Comparison of ENCODE assay signal across 23 cellular contexts in genomic region chr5:113223315-113223714, GRCh38.
DNase-seq lines count a peak whose midpoint lies in the region; ATAC-seq, FAIRE-seq and TF ChIP-seq lines count a peak whose summit lies in the region.
"Had no signal": no experiment of that assay in that cellular context is flagged by ENCODE, and none has a peak within 500 bp of the region (broad histone marks: within the 10 kb centered on the region; RNA-seq: fewer than 3 reads in every experiment).

No MANE protein-coding gene starts in this region.

- no peak for TF ChIP-seq EP300 in H1 (IDR thresholded peaks at IDR 0.05; ENCODE audit: borderline replicate concordance in 1 of 2, low read depth in 2 of 2, low read length in 2 of 2)

- H3K36me3 ChIP-seq in IMR-90 (ENCODE audit: control insufficient read depth, insufficient read depth, low read length) (peaks cover 2% of the 10 kb centered on the region; the same call in 1 of the 2 replicates), H1 (ENCODE audit: control insufficient read depth in 2 of 4, insufficient read depth in 4 of 4, low read length in 3 of 4) (no peaks in the 10 kb centered on the region), psoas muscle (ENCODE audit: insufficient read depth in 1 of 2, low read depth in 1 of 2) (no peaks in the 10 kb centered on the region)
- H3K36me3 ChIP-seq: BE2C had no signal

- BruUV-seq in IMR-90 (replicated peaks; lab: Mats Ljungman, UMichigan): no TSS peak

- H3K56ac ChIP-seq in H9 (ENCODE audit: insufficient read length, low read depth, low read length): no peak overlapping the region
- H3K56ac ChIP-seq in IMR-90 (ENCODE audit: extremely low read depth, insufficient read depth, low read length): no peak overlapping the region
- H3K56ac ChIP-seq in H1 (replicated peaks; ENCODE audit: insufficient read length, low read depth, low read length): no peak overlapping the region

- H3K23ac ChIP-seq in H9 (ENCODE audit: insufficient read length, low read depth, low read length): no peak overlapping the region
- H3K23ac ChIP-seq in IMR-90 (ENCODE audit: low read depth, low read length): 0 out of 2 replicates have a peak overlapping the region, but pooled peaks have one; percentile 59
- no peak overlapping the region for H3K23ac ChIP-seq in H1 (ENCODE audit: insufficient read length)

- peaks cover 12% of the 10 kb centered on the region; the same call in 1 of the 2 replicates for H3K9me1 ChIP-seq in IMR-90 (ENCODE audit: insufficient read depth, low read length)

- H3K79me1 ChIP-seq in H9 (ENCODE audit: insufficient read depth, low read depth, low read length, poor library complexity, severe bottlenecking) (no peaks in the 10 kb centered on the region), IMR-90 (ENCODE audit: low read depth in 1 of 2, low read length in 2 of 2) (peaks cover 20 to 41% of the 10 kb centered on the region in 2 experiments), H1 (ENCODE audit: low read depth, low read length) (no peaks in the 10 kb centered on the region)

- TF ChIP-seq CTCF in H9 (conservative IDR thresholded peaks at IDR 0.05) (no peak), IMR-90 (conservative IDR thresholded peaks at IDR 0.05; ENCODE audit: low read depth, low read length) (no peak), H1 (IDR thresholded peaks at IDR 0.05; ENCODE audit: control extremely low read depth in 1 of 3, insufficient read depth in 1 of 3, low read depth in 1 of 3, low read length in 3 of 3) (no peak), psoas muscle (IDR thresholded peaks at IDR 0.05) (no peak), endothelial cell (IDR thresholded peaks at IDR 0.05; ENCODE audit: unreplicated experiment) (no peak)

- no peak overlapping the region for H3T11ph ChIP-seq in H9 (ENCODE audit: low read length)

- no peak overlapping the region for H4K91ac ChIP-seq in H9 (ENCODE audit: insufficient read length, low read depth, low read length)
- peak overlapping the region; percentile 46; the same call in 1 of the 2 replicates for H4K91ac ChIP-seq in IMR-90 (ENCODE audit: insufficient read depth, low read depth, low read length)
- no peak overlapping the region for H4K91ac ChIP-seq in H1 (replicated peaks; ENCODE audit: insufficient read length, low read length)

- no peak overlapping the region for H2BK120ac ChIP-seq in H9 (ENCODE audit: low read depth, low read length, poor library complexity, severe bottlenecking)
- no peak overlapping the region for H2BK120ac ChIP-seq in IMR-90 (ENCODE audit: low read depth, low read length)
- H2BK120ac ChIP-seq in H1 (replicated peaks; ENCODE audit: low read depth, low read length): no peak overlapping the region

- ATAC-seq in IMR-90 (ENCODE audit: low read depth) (no peak), psoas muscle (peak in 2 of 4 donors; percentile 60 to 71), HG02642 (IDR thresholded peaks at IDR 0.05; ENCODE audit: poor library complexity, unreplicated experiment) (no peak)
- ATAC-seq: HepG2 had no signal

- H3K27me3 Mint-ChIP-seq in H9 (ENCODE audit: low read depth) (no peaks in the 10 kb centered on the region), endothelial cell (ENCODE audit: unreplicated experiment) (peaks cover 1% of the 10 kb centered on the region)
- H3K27me3 Mint-ChIP-seq: CD4-positive, CD25-positive, alpha-beta regulatory T cell had no signal

- H3K4me2 ChIP-seq in H9 (ENCODE audit: insufficient read depth, insufficient read length, low read length) (no peak overlapping the region), IMR-90 (ENCODE audit: low read depth, low read length) (no peak overlapping the region), H1 (ENCODE audit: insufficient read depth in 1 of 2, low read depth in 2 of 2, low read length in 2 of 2) (no peak overlapping the region)

- H4K8ac ChIP-seq in H9 (replicated peaks; ENCODE audit: insufficient read length, low read depth, low read length): no peak overlapping the region
- H4K8ac ChIP-seq in IMR-90 (ENCODE audit: low read depth in 2 of 2, low read length in 2 of 2): no peak overlapping the region
- no peak overlapping the region for H4K8ac ChIP-seq in H1 (ENCODE audit: extremely low read depth, insufficient read depth, low read length)

- dilution Hi-C loops in IMR-90 (cut with HindIII; ENCODE audit: low sequenced_read_pairs, unreplicated experiment): no loop called here

- H3K14ac ChIP-seq in H9 (ENCODE audit: insufficient read depth, low read length) (no peak overlapping the region), IMR-90 (replicated peaks; ENCODE audit: low read depth, low read length) (peak overlapping the region; percentile 25; the same call in 1 of the 2 replicates), H1 (ENCODE audit: insufficient read length) (no peak overlapping the region)

- H3K9ac ChIP-seq in H9 (ENCODE audit: extremely low read depth, insufficient read length, low read length): no peak overlapping the region
- no peak overlapping the region for H3K9ac ChIP-seq in IMR-90 (ENCODE audit: low read depth, low read length)
- H3K9ac ChIP-seq in H1 (replicated peaks in 1 of 4; ENCODE audit: extremely low read depth in 1 of 4, low read depth in 3 of 4, low read length in 3 of 4): no peak overlapping the region

- peaks cover 39 to 42% of the 10 kb centered on the region in 2 experiments for H3K4me1 Mint-ChIP-seq in H9
- peaks cover 38% of the 10 kb centered on the region for H3K4me1 Mint-ChIP-seq in endothelial cell (ENCODE audit: unreplicated experiment)
- H3K4me1 Mint-ChIP-seq: CD4-positive, CD25-positive, alpha-beta regulatory T cell; CD8-positive, alpha-beta memory T cell had no signal

- FAIRE-seq in H1 (lab: Jason Lieb, UNC): no peak
- FAIRE-seq: A204.1, G401.6, GM12891, HepG2 had no signal

- H2BK15ac ChIP-seq in H9 (ENCODE audit: low read depth, low read length) (no peak overlapping the region), IMR-90 (ENCODE audit: low read depth, low read length) (peak overlapping the region; percentile 64; the same call in 1 of the 3 replicates), H1 (ENCODE audit: low read length) (peak overlapping the region; percentile 24; the same call in 1 of the 2 replicates)

- H3K4ac ChIP-seq in H9 (ENCODE audit: low read depth, low read length) (no peak overlapping the region), IMR-90 (ENCODE audit: low read depth, low read length) (no peak overlapping the region), H1 (replicated peaks; ENCODE audit: insufficient read length, low read depth, low read length) (no peak overlapping the region)

- DNase-seq in H9 (no peak), IMR-90 (no peak), H1 (ENCODE audit: low read depth in 1 of 2, low spot score in 2 of 2) (peak in 1 of 2 experiments; percentile 17), psoas muscle (no peak), endothelial cell (ENCODE audit: low spot score) (no peak)
- no peak for DNase-seq in activated effector memory CD4-positive, alpha-beta T cell treated with anti-CD3 and anti-CD28 coated beads, Interleukin-2, amount 50 U/mL, for 16 hours
- DNase-seq: ACHN; BE2C; C1 segment of cervical spinal cord; CD4-positive, CD25-positive, alpha-beta regulatory T cell; CD8-positive, alpha-beta memory T cell; COR-L47; DMS 273 treated with DMSO at 0.1 percent for 48 hours; DMS53; DND-41; EL; H7 had no signal

- H4K5ac ChIP-seq in H9 (ENCODE audit: insufficient read length, low read depth, low read length) (no peak overlapping the region), IMR-90 (ENCODE audit: low read depth, low read length) (no peak overlapping the region), H1 (ENCODE audit: insufficient read length, low read depth, low read length) (no peak overlapping the region)

- POLR2A ChIA-PET in IMR-90 (lab: Charles Lee; ENCODE audit: unreplicated experiment): no interaction called here
- POLR2A ChIA-PET in H1 (lab: Charles Lee; ENCODE audit: partially characterized antibody): no interaction called here

- H2AK5ac ChIP-seq in H9 (ENCODE audit: insufficient read length, low read length) (no peak overlapping the region), IMR-90 (ENCODE audit: low read depth, low read length) (peak overlapping the region; percentile 64; the same call in 1 of the 2 replicates), H1 (ENCODE audit: low read depth, low read length) (no peak overlapping the region)

- peak overlapping the region in 2 of 3 experiments; percentile 11 to 37; a peak in 1 of 7 replicates for H3K27ac Mint-ChIP-seq in H9
- H3K27ac Mint-ChIP-seq in endothelial cell (ENCODE audit: unreplicated experiment): no peak overlapping the region
- H3K27ac Mint-ChIP-seq: CD4-positive, CD25-positive, alpha-beta regulatory T cell; CD8-positive, alpha-beta memory T cell; GM23338 had no signal

- no peak for TF ChIP-seq POLR2A in IMR-90 (IDR thresholded peaks at IDR 0.05; ENCODE audit: low read depth, low read length)
- TF ChIP-seq POLR2A in H1 (IDR thresholded peaks at IDR 0.05; ENCODE audit: control extremely low read depth in 1 of 2, low read depth in 2 of 2, low read length in 2 of 2): no peak

- H3K4me1 ChIP-seq in H9 (ENCODE audit: insufficient read depth, low read length) (peaks cover 12% of the 10 kb centered on the region; the same call in 1 of the 2 replicates), IMR-90 (ENCODE audit: control insufficient read depth, insufficient read depth, low read length) (peaks cover 8% of the 10 kb centered on the region), H1 (replicated peaks in 1 of 4; ENCODE audit: control insufficient read depth in 3 of 4, insufficient read depth in 4 of 4, low read length in 3 of 4) (peaks cover 5 to 17% (median 10%) of the 10 kb centered on the region in 4 experiments), psoas muscle (peaks cover 13% of the 10 kb centered on the region)

- no peaks in the 10 kb centered on the region for H3K27me3 ChIP-seq in H9 (ENCODE audit: insufficient read depth, low read length)
- no peaks in the 10 kb centered on the region for H3K27me3 ChIP-seq in IMR-90 (ENCODE audit: control insufficient read depth, insufficient read depth, low read length)
- no peaks in the 10 kb centered on the region for H3K27me3 ChIP-seq in H1 (replicated peaks in 1 of 4; ENCODE audit: control insufficient read depth in 3 of 4, extremely low read depth in 1 of 4, insufficient read depth in 3 of 4, low read length in 3 of 4)
- no peaks in the 10 kb centered on the region for H3K27me3 ChIP-seq in psoas muscle (ENCODE audit: insufficient read depth in 3 of 3, low read length in 2 of 3)
- H3K27me3 ChIP-seq: BE2C had no signal

- H3K4me3 Mint-ChIP-seq in H9: no peak overlapping the region
- no peak overlapping the region for H3K4me3 Mint-ChIP-seq in endothelial cell (ENCODE audit: unreplicated experiment)
- H3K4me3 Mint-ChIP-seq: CD4-positive, CD25-positive, alpha-beta regulatory T cell; CD8-positive, alpha-beta memory T cell; GM23338 had no signal

- no peaks in the 10 kb centered on the region for H4K20me1 ChIP-seq in H9 (ENCODE audit: control insufficient read depth, insufficient read depth, insufficient read length)
- H4K20me1 ChIP-seq in IMR-90 (ENCODE audit: insufficient read depth, low read length): peaks cover 12% of the 10 kb centered on the region; the same call in 1 of the 2 replicates
- H4K20me1 ChIP-seq in H1 (replicated peaks in 1 of 2; ENCODE audit: control insufficient read depth in 1 of 2, insufficient read depth in 2 of 2, low read length in 2 of 2): no peaks in the 10 kb centered on the region

- TF ChIP-seq RAD21 in IMR-90 (IDR thresholded peaks at IDR 0.05; ENCODE audit: low read length) (no peak), H1 (IDR thresholded peaks at IDR 0.05 in 1 of 2, conservative IDR thresholded peaks at IDR 0.05 in 1 of 2; ENCODE audit: low read depth in 2 of 2, low read length in 2 of 2) (no peak)

- H3K36me3 Mint-ChIP-seq in H9 (ENCODE audit: insufficient read depth in 1 of 3, low read depth in 3 of 3) (peaks cover 2 to 19% (median 7%) of the 10 kb centered on the region in 3 experiments; a peak in 4 of 7 replicates), endothelial cell (ENCODE audit: low read depth, unreplicated experiment) (peaks cover 5% of the 10 kb centered on the region)
- H3K36me3 Mint-ChIP-seq: CD4-positive, CD25-positive, alpha-beta regulatory T cell had no signal

- intact Hi-C loops in IMR-90 (cut with micrococcal nuclease) (no loop called here), psoas muscle (cut with DNase I) (no loop called here)

- H3K4me3 ChIP-seq in IMR-90 (ENCODE audit: insufficient read depth, low read depth, low read length) (no peak overlapping the region), H1 (ENCODE audit: extremely low read depth in 1 of 4, insufficient read depth in 2 of 4, low read depth in 3 of 4, low read length in 4 of 4) (no peak overlapping the region), psoas muscle (no peak overlapping the region)
- H3K4me3 ChIP-seq: GM23338 had no signal

- no peak overlapping the region for H2AK9ac ChIP-seq in IMR-90 (replicated peaks; ENCODE audit: low read depth, low read length, poor library complexity)

- WGBS in H9 (ENCODE audit: extremely low coverage, insufficient read length, low lambda C conversion rate): no CpG with 5 or more reads among the region's 3 CpGs
- 100% methylated on average over 2 of the region's 3 CpGs; no CpG with 5 or more reads in 1 of the 2 experiments for WGBS in IMR-90 (ENCODE audit: extremely low coverage in 2 of 2, insufficient read length in 1 of 2), 2 experiments
- WGBS in H1 (ENCODE audit: extremely low coverage in 1 of 2, insufficient coverage in 1 of 2, insufficient read length in 1 of 2, insufficient replicate concordance in 2 of 2, low coverage in 1 of 2, low lambda C conversion rate in 2 of 2, missing lambda C conversion rate in 1 of 2), 2 experiments: 80% methylated on average over 3 of the region's 3 CpGs; no CpG with 5 or more reads in 1 of the 2 experiments
- WGBS in psoas muscle, 3 donors: 27 to 36% (median 30%) methylated on average over 3 of the region's 3 CpGs

- H3K18ac ChIP-seq in H9 (ENCODE audit: insufficient read length, low read depth, low read length) (no peak overlapping the region), IMR-90 (ENCODE audit: low read depth, low read length) (0 out of 2 replicates have a peak overlapping the region, but pooled peaks have one; percentile 2), H1 (ENCODE audit: extremely low read depth, low read length) (no peak overlapping the region; the same call in 1 of the 2 replicates)

- no peak overlapping the region for H3K27ac ChIP-seq in H9 (ENCODE audit: insufficient read length, low read depth, low read length)
- H3K27ac ChIP-seq in IMR-90 (ENCODE audit: insufficient read depth, low read length): no peak overlapping the region
- no peak overlapping the region for H3K27ac ChIP-seq in H1 (ENCODE audit: low read depth, low read length)
- H3K27ac ChIP-seq in psoas muscle: peak overlapping the region; percentile 36

- peaks cover 4 to 6% of the 10 kb centered on the region in 2 experiments; a peak in 3 of 5 replicates for H3K9me3 Mint-ChIP-seq in H9
- no peaks in the 10 kb centered on the region for H3K9me3 Mint-ChIP-seq in endothelial cell (ENCODE audit: unreplicated experiment)
- H3K9me3 Mint-ChIP-seq: CD8-positive, alpha-beta memory T cell had no signal

- in situ Hi-C loops in IMR-90 (cut with MboI; ENCODE audit: low sequenced_read_pairs): no loop called here

- H3K9me3 ChIP-seq in H9 (ENCODE audit: control insufficient read depth, low read depth, low read length) (no peaks in the 10 kb centered on the region), IMR-90 (ENCODE audit: control insufficient read depth, insufficient read depth, low read length) (no peaks in the 10 kb centered on the region), H1 (ENCODE audit: insufficient read depth in 2 of 2, low read depth in 1 of 2, low read length in 1 of 2) (no peaks in the 10 kb centered on the region), psoas muscle (no peaks in the 10 kb centered on the region)
- H3K9me3 ChIP-seq: BE2C had no signal

- no peak overlapping the region for H2BK20ac ChIP-seq in H9 (ENCODE audit: low read depth, low read length, poor library complexity, severe bottlenecking)
- no peak overlapping the region for H2BK20ac ChIP-seq in IMR-90 (ENCODE audit: low read depth, low read length)
- H2BK20ac ChIP-seq in H1 (ENCODE audit: low read length): no peak overlapping the region

- CTCF ChIA-PET in IMR-90 (lab: Yijun Ruan, JAX): no interaction called here
- CTCF ChIA-PET in H1 (lab: Charles Lee; ENCODE audit: partially characterized antibody): no interaction called here

- H2BK5ac ChIP-seq in H9 (ENCODE audit: insufficient read length, low read length): no peak overlapping the region
- no peak overlapping the region for H2BK5ac ChIP-seq in IMR-90 (ENCODE audit: low read depth, low read length, poor library complexity, severe bottlenecking)
- H2BK5ac ChIP-seq in H1 (ENCODE audit: low read depth, low read length): 0 out of 2 replicates have a peak overlapping the region, but pooled peaks have one; percentile 76

- H3K79me2 ChIP-seq in H9 (ENCODE audit: insufficient read depth, low read length) (no peaks in the 10 kb centered on the region), H1 (ENCODE audit: control insufficient read depth in 1 of 2, insufficient read depth in 2 of 2, low read length in 2 of 2) (peaks cover 0 to 13% of the 10 kb centered on the region in 2 experiments; a peak in 1 of 4 replicates)

- H3K23me2 ChIP-seq in H9 (ENCODE audit: insufficient read length, low read depth, low read length, poor library complexity, severe bottlenecking) (no peaks in the 10 kb centered on the region), H1 (ENCODE audit: low read depth, low read length) (no peaks in the 10 kb centered on the region)

- H2AFZ ChIP-seq in H9 (ENCODE audit: low read length): no peak overlapping the region
- H2AFZ ChIP-seq in IMR-90 (replicated peaks; ENCODE audit: low read length, poor library complexity): no peak overlapping the region
- H2AFZ ChIP-seq in H1 (ENCODE audit: low read length): no peak overlapping the region
- H2AFZ ChIP-seq: GM23338 had no signal

- H2BK12ac ChIP-seq in H9 (ENCODE audit: insufficient read length, low read depth, low read length): no peak overlapping the region
- no peak overlapping the region for H2BK12ac ChIP-seq in H1 (ENCODE audit: low read depth, low read length)
